In genomic region chr22:23856721-23857605, GRCh38 we compare ENCODE assay signal across 8 cellular contexts. TPM values are rescaled to one million over a fixed set of nuclear protein-coding genes. Genes with fewer than 3 reads are reported as not detected.
DNase-seq lines count a peak whose midpoint lies in the region; ATAC-seq and TF ChIP-seq lines count a peak whose summit lies in the region.

No MANE protein-coding gene starts in this region.

- H3K9me3 ChIP-seq in GM23248 (ENCODE audit: low read depth) (no peaks in the 10 kb centered on the region), gastroesophageal sphincter (no peaks in the 10 kb centered on the region), neutrophil (no peaks in the 10 kb centered on the region)

- H3K27me3 Mint-ChIP-seq in activated CD4-positive, alpha-beta T cell treated with anti-CD3 and anti-CD28 coated beads, Interleukin-2, amount 10 ng/mL, durations not matched to agents 7 days and 5 days, result peaks cover 6% of the 10 kb centered on the region
- peaks cover 4% of the 10 kb centered on the region for H3K27me3 Mint-ChIP-seq in activated T-helper 1 cell treated with anti-CD3 and anti-CD28 coated beads, Interleukin-12 subunit alpha, Interleukin-12 subunit beta, Interleukin-2, Interleukin-4 antibody, amounts not matched to agents 30 ng/mL and 10 ng/mL and 1 ng/mL, durations not matched to agents 14 hours and 24 hours and 36 hours (ENCODE audit: insufficient read depth)

- peaks cover 3% of the 10 kb centered on the region; the same call in 1 of the 2 replicates for H3K4me1 ChIP-seq in GM23248 (ENCODE audit: insufficient read depth)
- peaks cover 0 to 28% (median 7%) of the 10 kb centered on the region in 3 donors for H3K4me1 ChIP-seq in gastroesophageal sphincter
- peaks cover 22 to 26% of the 10 kb centered on the region in 2 experiments for H3K4me1 ChIP-seq in neutrophil (ENCODE audit: control insufficient read depth in 1 of 2, insufficient read depth in 1 of 2, low read depth in 1 of 2, low read length in 1 of 2)

- H3K27me3 ChIP-seq in GM23248 (replicated peaks; ENCODE audit: insufficient read depth) (no peaks in the 10 kb centered on the region), gastroesophageal sphincter (no peaks in the 10 kb centered on the region), neutrophil (peaks cover 14% of the 10 kb centered on the region)

- TF ChIP-seq CTCF in gastroesophageal sphincter (IDR thresholded peaks at IDR 0.05) (peak in 3 of 4 experiments; percentile 20 to 38 (median 23)), neutrophil (IDR thresholded peaks at IDR 0.05) (no peak)

- H3K36me3 Mint-ChIP-seq in activated CD4-positive, alpha-beta T cell treated with anti-CD3 and anti-CD28 coated beads, Interleukin-2, amount 10 ng/mL, durations not matched to agents 7 days and 5 days (ENCODE audit: low read depth), result no peaks in the 10 kb centered on the region
- H3K36me3 Mint-ChIP-seq in activated T-helper 1 cell treated with anti-CD3 and anti-CD28 coated beads, Interleukin-12 subunit alpha, Interleukin-12 subunit beta, Interleukin-2, Interleukin-4 antibody, amounts not matched to agents 30 ng/mL and 10 ng/mL and 1 ng/mL, durations not matched to agents 14 hours and 24 hours and 36 hours (ENCODE audit: low read depth), result no peaks in the 10 kb centered on the region

- H3K27ac Mint-ChIP-seq in activated CD4-positive, alpha-beta T cell treated with anti-CD3 and anti-CD28 coated beads, Interleukin-2, amount 10 ng/mL, durations not matched to agents 7 days and 5 days, result peak overlapping the region; percentile 93
- H3K27ac Mint-ChIP-seq in activated T-helper 1 cell treated with anti-CD3 and anti-CD28 coated beads, Interleukin-12 subunit alpha, Interleukin-12 subunit beta, Interleukin-2, Interleukin-4 antibody, amounts not matched to agents 30 ng/mL and 10 ng/mL and 1 ng/mL, durations not matched to agents 14 hours and 24 hours and 36 hours, result peak overlapping the region; percentile 31

- no peaks in the 10 kb centered on the region for H3K9me2 ChIP-seq in GM23248 (ENCODE audit: insufficient read depth)

- peak; percentile 66 for ATAC-seq in gastroesophageal sphincter

- peaks cover 24% of the 10 kb centered on the region for H3K4me1 Mint-ChIP-seq in activated CD4-positive, alpha-beta T cell treated with anti-CD3 and anti-CD28 coated beads, Interleukin-2, amount 10 ng/mL, durations not matched to agents 7 days and 5 days
- H3K4me1 Mint-ChIP-seq in activated T-helper 1 cell treated with anti-CD3 and anti-CD28 coated beads, Interleukin-12 subunit alpha, Interleukin-12 subunit beta, Interleukin-2, Interleukin-4 antibody, amounts not matched to agents 30 ng/mL and 10 ng/mL and 1 ng/mL, durations not matched to agents 14 hours and 24 hours and 36 hours (ENCODE audit: low read depth), result peaks cover 21% of the 10 kb centered on the region

- H3K9ac ChIP-seq in GM23248, result peak overlapping the region; percentile 72

- H2AFZ ChIP-seq in GM23248, result peak overlapping the region; percentile 100

- H3K79me2 ChIP-seq in GM23248 (ENCODE audit: insufficient read depth), result no peaks in the 10 kb centered on the region

- peak overlapping the region; percentile 91 for H3K4me3 Mint-ChIP-seq in activated CD4-positive, alpha-beta T cell treated with anti-CD3 and anti-CD28 coated beads, Interleukin-2, amount 10 ng/mL, durations not matched to agents 7 days and 5 days
- H3K4me3 Mint-ChIP-seq in activated T-helper 1 cell treated with anti-CD3 and anti-CD28 coated beads, Interleukin-12 subunit alpha, Interleukin-12 subunit beta, Interleukin-2, Interleukin-4 antibody, amounts not matched to agents 30 ng/mL and 10 ng/mL and 1 ng/mL, durations not matched to agents 14 hours and 24 hours and 36 hours, result peak overlapping the region; percentile 88

- H3F3A ChIP-seq in GM23248 (ENCODE audit: insufficient read depth), result no peaks in the 10 kb centered on the region

- CTCF ChIA-PET in activated CD4-positive, alpha-beta T cell treated with anti-CD3 and anti-CD28 coated beads, Interleukin-2, amount 10 ng/mL, durations not matched to agents 7 days and 5 days (lab: Charles Lee), result interaction anchor here (0.7 to 3.0 kb wide), 14 partner anchors 8 to 297 kb away, joined by 3 to 28 read pairs (median 5); partner anchors contain the start of gene MIF

- TF ChIP-seq POLR2A in gastroesophageal sphincter (IDR thresholded peaks at IDR 0.05), result no peak

- peak overlapping the region; percentile 43 for H3K27ac ChIP-seq in GM23248
- H3K27ac ChIP-seq in gastroesophageal sphincter, result peak overlapping the region; percentile 79 to 98 (median 96)
- H3K27ac ChIP-seq in neutrophil, result peak overlapping the region; percentile 77

- intact Hi-C loops in activated T-helper 1 cell treated with anti-CD3 and anti-CD28 coated beads, Interleukin-12 subunit alpha, Interleukin-12 subunit beta, Interleukin-2, Interleukin-4 antibody, amounts not matched to agents 30 ng/mL and 10 ng/mL and 1 ng/mL, durations not matched to agents 14 hours and 24 hours and 36 hours (cut with micrococcal nuclease), result loop anchor here (2.0 to 5.0 kb wide), 4 partner anchors 18 to 70 kb away; partner anchors contain the start of genes DERL3, MIF and SMARCB1

- no peaks in the 10 kb centered on the region for H3K36me3 ChIP-seq in GM23248 (ENCODE audit: low read depth)
- H3K36me3 ChIP-seq in gastroesophageal sphincter, result peaks cover 0 to 4% of the 10 kb centered on the region in 2 donors
- no peaks in the 10 kb centered on the region for H3K36me3 ChIP-seq in neutrophil

- peak overlapping the region; percentile 91 for H3K4me3 ChIP-seq in GM23248
- H3K4me3 ChIP-seq in gastroesophageal sphincter, result peak overlapping the region; percentile 58 to 75
- peak overlapping the region; percentile 72 to 80 for H3K4me3 ChIP-seq in neutrophil (ENCODE audit: low read depth in 1 of 2, low read length in 1 of 2)

- POLR2A ChIA-PET in activated CD4-positive, alpha-beta T cell treated with anti-CD3 and anti-CD28 coated beads, Interleukin-2, amount 10 ng/mL, durations not matched to agents 7 days and 5 days (lab: Charles Lee), result interaction anchor here (1.0 kb wide), 2 partner anchors 37 to 57 kb away, joined by 5 to 8 read pairs; partner anchors contain the start of gene MIF

- no peaks in the 10 kb centered on the region for H4K20me1 ChIP-seq in GM23248 (ENCODE audit: insufficient read depth)

- no peak for TF ChIP-seq EP300 in gastroesophageal sphincter (IDR thresholded peaks at IDR 0.05)

- no peak for DNase-seq in activated CD4-positive, alpha-beta T cell treated with anti-CD3 and anti-CD28 coated beads, Interleukin-2, amount 10 ng/mL, durations not matched to agents 7 days and 5 days
- DNase-seq in activated CD4-positive, alpha-beta T cell treated with anti-CD3 and anti-CD28 coated beads, Interleukin-2, amount 50 U/mL, for 1 hour, result no peak
- DNase-seq in GM23248 (peak; percentile 80), LoVo (ENCODE audit: low spot score) (peak; percentile 9), NCI-H2107 treated with DMSO at 0.1 percent for 48 hours (lab: John Stamatoyannopoulos, UW; ENCODE audit: unreplicated experiment) (no peak)
- DNase-seq in activated T-helper 1 cell treated with anti-CD3 and anti-CD28 coated beads, Interleukin-12 subunit alpha, Interleukin-12 subunit beta, Interleukin-2, Interleukin-4 antibody, amounts not matched to agents 30 ng/mL and 10 ng/mL and 1 ng/mL, durations not matched to agents 14 hours and 24 hours and 36 hours (ENCODE audit: low spot score), result no peak

- H3K9me3 Mint-ChIP-seq in activated CD4-positive, alpha-beta T cell treated with anti-CD3 and anti-CD28 coated beads, Interleukin-2, amount 10 ng/mL, durations not matched to agents 7 days and 5 days, result no peaks in the 10 kb centered on the region
- no peaks in the 10 kb centered on the region for H3K9me3 Mint-ChIP-seq in activated T-helper 1 cell treated with anti-CD3 and anti-CD28 coated beads, Interleukin-12 subunit alpha, Interleukin-12 subunit beta, Interleukin-2, Interleukin-4 antibody, amounts not matched to agents 30 ng/mL and 10 ng/mL and 1 ng/mL, durations not matched to agents 14 hours and 24 hours and 36 hours

- 1 to 2% methylated on average over 43 to 57 of the region's 58 CpGs for WGBS in GM23248 (ENCODE audit: low coverage in 1 of 2, low lambda C conversion rate in 2 of 2, missing lambda C conversion rate in 2 of 2), 2 experiments
- 0 to 3% methylated on average over 1 to 7 of the region's 58 CpGs for WGBS in gastroesophageal sphincter (ENCODE audit: low coverage in 1 of 2), 2 donors

- in situ Hi-C loops in GM23248 (cut with MboI), result no loop called here

- peak overlapping the region; percentile 75 for H3K4me2 ChIP-seq in GM23248 (ENCODE audit: unreplicated experiment)

RNA-seq across cellular contexts. Expression of gene SLC2A11, which starts 0.7 kb away (rescaled TPM):
- 1 to 10 TPM; 7.8 to 8.8 TPM for total RNA-seq in activated CD4-positive, alpha-beta T cell treated with anti-CD3 and anti-CD28 coated beads, Interleukin-2, amount 10 ng/mL, durations not matched to agents 7 days and 5 days
- 8.5 and 16.6 TPM in 2 replicates for total RNA-seq in GM23248 (2014; rRNA removed; shearing (Covaris generic))
- polyA plus RNA-seq in GM23248 (2016; fragmentation: Nextera tagmentation; extraction: Ambion mirVana), result 5.7 and 6.1 TPM in 2 replicates
- 8.3 and 8.4 TPM in 2 replicates for total RNA-seq in activated T-helper 1 cell treated with anti-CD3 and anti-CD28 coated beads, Interleukin-12 subunit alpha, Interleukin-12 subunit beta, Interleukin-2, Interleukin-4 antibody, amounts not matched to agents 30 ng/mL and 10 ng/mL and 1 ng/mL, durations not matched to agents 14 hours and 24 hours and 36 hours
- total RNA-seq in gastroesophageal sphincter, result 10 to 100 TPM in 3 of 4 donors, 1 to 10 TPM in 1; 7.3 to 39.8 (median 18.8) TPM

RNA-seq across cellular contexts. Expression of gene DERL3, which starts 18.2 kb away (rescaled TPM):
- total RNA-seq in activated CD4-positive, alpha-beta T cell treated with anti-CD3 and anti-CD28 coated beads, Interleukin-2, amount 10 ng/mL, durations not matched to agents 7 days and 5 days, result 1 to 10 TPM; 9.0 to 9.9 TPM
- total RNA-seq in GM23248 (2014; rRNA removed; shearing (Covaris generic)), result 1.2 and 2.3 TPM in 2 replicates
- polyA plus RNA-seq in GM23248 (2016; fragmentation: Nextera tagmentation; extraction: Ambion mirVana), result 0.73 and 0.76 TPM in 2 replicates
- 13.8 and 18.8 TPM in 2 replicates for total RNA-seq in activated T-helper 1 cell treated with anti-CD3 and anti-CD28 coated beads, Interleukin-12 subunit alpha, Interleukin-12 subunit beta, Interleukin-2, Interleukin-4 antibody, amounts not matched to agents 30 ng/mL and 10 ng/mL and 1 ng/mL, durations not matched to agents 14 hours and 24 hours and 36 hours
- total RNA-seq in gastroesophageal sphincter, result 1 to 10 TPM in 1 of 4 donors, not detected in 3; 1.7 TPM

RNA-seq across cellular contexts. Expression of gene MIF, which starts 37.2 kb away (rescaled TPM):
- total RNA-seq in activated CD4-positive, alpha-beta T cell treated with anti-CD3 and anti-CD28 coated beads, Interleukin-2, amount 10 ng/mL, durations not matched to agents 7 days and 5 days, result 100 to 1,000 TPM; 716 to 730 TPM
- total RNA-seq in GM23248 (2014; rRNA removed; shearing (Covaris generic)), result 262 and 335 TPM in 2 replicates
- 2,233 and 2,246 TPM in 2 replicates for polyA plus RNA-seq in GM23248 (2016; fragmentation: Nextera tagmentation; extraction: Ambion mirVana)
- 1,136 and 1,212 TPM in 2 replicates for total RNA-seq in activated T-helper 1 cell treated with anti-CD3 and anti-CD28 coated beads, Interleukin-12 subunit alpha, Interleukin-12 subunit beta, Interleukin-2, Interleukin-4 antibody, amounts not matched to agents 30 ng/mL and 10 ng/mL and 1 ng/mL, durations not matched to agents 14 hours and 24 hours and 36 hours
- 100 to 1,000 TPM; 164 to 261 (median 237) TPM for total RNA-seq in gastroesophageal sphincter

Comparison
In these comparisons a context has a peak if more than half of its experiments do, and no peak if none do; other contexts are left out.
1. DNase-seq: peak in GM23248 (single experiment) and LoVo (single experiment); none in activated CD4-positive, alpha-beta T cell treated with anti-CD3 and anti-CD28 coated beads, Interleukin-2, amount 10 ng/mL, durations not matched to agents 7 days and 5 days (single experiment), activated CD4-positive, alpha-beta T cell treated with anti-CD3 and anti-CD28 coated beads, Interleukin-2, amount 50 U/mL, for 1 hour (single experiment), activated T-helper 1 cell treated with anti-CD3 and anti-CD28 coated beads, Interleukin-12 subunit alpha, Interleukin-12 subunit beta, Interleukin-2, Interleukin-4 antibody, amounts not matched to agents 30 ng/mL and 10 ng/mL and 1 ng/mL, durations not matched to agents 14 hours and 24 hours and 36 hours (single experiment) and NCI-H2107 treated with DMSO at 0.1 percent for 48 hours (single experiment).
2. H3K27ac ChIP-seq: peak in every context shown above with its lines; median percentile 96 in gastroesophageal sphincter; 77 in neutrophil; 43 in GM23248.
3. Peak in every context shown above with its lines, with median percentiles within 50 percentile points of each other: H3K4me3 ChIP-seq.